Comparison of ENCODE assay signal across 8 cellular contexts in genomic region chr2:240565267-240566202, GRCh38. TPM values are rescaled to one million over a fixed set of nuclear protein-coding genes. Genes with fewer than 3 reads are reported as not detected.
DNase-seq lines count a peak whose midpoint lies in the region; ATAC-seq, FAIRE-seq and TF ChIP-seq lines count a peak whose summit lies in the region.

No MANE protein-coding gene starts in this region.

- H3K4me2 ChIP-seq in Loucy (ENCODE audit: low read depth, low read length, poor library complexity, severe bottlenecking) = peak overlapping the region; percentile 96

- H3K9me2 ChIP-seq in Loucy (replicated peaks; ENCODE audit: low read depth, low read length) = no peaks in the 10 kb centered on the region

- intact Hi-C loops in lower lobe of right lung (cut with DNase I) = no loop called here

- H3K27ac ChIP-seq in WERI-Rb-1 (peak overlapping the region; percentile 85), lower lobe of right lung (peak overlapping the region; percentile 91)

- H3F3A ChIP-seq in Loucy (ENCODE audit: low read depth) = no peaks in the 10 kb centered on the region

- H3K27me3 ChIP-seq in Loucy (ENCODE audit: insufficient read depth, low read length, poor library complexity, severe bottlenecking) (no peaks in the 10 kb centered on the region), WERI-Rb-1 (ENCODE audit: insufficient read depth, low read depth, severe bottlenecking) (no peaks in the 10 kb centered on the region), bronchial epithelial cell (ENCODE audit: control insufficient read depth, insufficient read depth, low read length) (no peaks in the 10 kb centered on the region), lower lobe of right lung (ENCODE audit: low read depth) (no peaks in the 10 kb centered on the region)

- peak overlapping the region; percentile 85 for H3K9ac ChIP-seq in Loucy (ENCODE audit: low read depth, low read length, poor library complexity, severe bottlenecking)

- DNase-seq in ELR (ENCODE audit: low read depth) = peak; percentile 85
- DNase-seq in WERI-Rb-1 = peak; percentile 83
- DNase-seq in bronchial epithelial cell (ENCODE audit: low read depth) = peak; percentile 80
- DNase-seq in lower lobe of right lung = peak; percentile 96
- DNase-seq in stimulated activated CD8-positive, alpha-beta memory T cell treated with anti-CD3 and anti-CD28 coated beads, Interleukin-15, amount 100 ng/mL, for 1 hour (ENCODE audit: low read depth) = peak; percentile 80
- no peak for DNase-seq in NCI-H2171 treated with DMSO at 0.1 percent for 48 hours (lab: John Stamatoyannopoulos, UW)

- peaks cover 62% of the 10 kb centered on the region for H3K4me1 ChIP-seq in Loucy (ENCODE audit: insufficient read depth, low read length, poor library complexity, severe bottlenecking)
- peaks cover 75% of the 10 kb centered on the region for H3K4me1 ChIP-seq in lower lobe of right lung

- ATAC-seq in GM21786 (IDR thresholded peaks at IDR 0.05; ENCODE audit: unreplicated experiment) = peak; percentile 37
- peak; percentile 78 to 79 for ATAC-seq in lower lobe of right lung

- no peak for FAIRE-seq in bronchial epithelial cell (lab: Jason Lieb, UNC)

- peaks cover 60% of the 10 kb centered on the region for H3K79me2 ChIP-seq in Loucy (ENCODE audit: insufficient read depth, low read length)

- peaks cover 16% of the 10 kb centered on the region for H4K20me1 ChIP-seq in Loucy (ENCODE audit: insufficient read depth, low read length, poor library complexity, severe bottlenecking)

- peak overlapping the region; percentile 39; the same call in 1 of the 2 replicates for H2AFZ ChIP-seq in Loucy (ENCODE audit: low read length)

- H3K9me3 ChIP-seq in Loucy (ENCODE audit: insufficient read depth, low read depth, low read length) (no peaks in the 10 kb centered on the region), WERI-Rb-1 (ENCODE audit: severe bottlenecking) (no peaks in the 10 kb centered on the region), lower lobe of right lung (no peaks in the 10 kb centered on the region)

- H3K4me3 ChIP-seq in Loucy (ENCODE audit: low read length, poor library complexity, severe bottlenecking) (peak overlapping the region; percentile 72), WERI-Rb-1 (ENCODE audit: low read depth, low read length) (peak overlapping the region; percentile 43), bronchial epithelial cell (ENCODE audit: low read depth, low read length) (no peak overlapping the region), lower lobe of right lung (peak overlapping the region; percentile 85)

- TF ChIP-seq CTCF in Loucy (conservative IDR thresholded peaks at IDR 0.05; ENCODE audit: low read length) = no peak
- no peak for TF ChIP-seq CTCF in WERI-Rb-1 (IDR thresholded peaks at IDR 0.05; ENCODE audit: low read depth, low read length)
- TF ChIP-seq CTCF in bronchial epithelial cell (IDR thresholded peaks at IDR 0.05; ENCODE audit: insufficient read depth, low read length, severe bottlenecking) = no peak
- no peak for TF ChIP-seq CTCF in lower lobe of right lung (IDR thresholded peaks at IDR 0.05)

- peaks cover 4% of the 10 kb centered on the region; the same call in 1 of the 2 replicates for H3K36me3 ChIP-seq in Loucy (ENCODE audit: insufficient read depth, low read length)
- peaks cover 17% of the 10 kb centered on the region for H3K36me3 ChIP-seq in WERI-Rb-1
- no peaks in the 10 kb centered on the region for H3K36me3 ChIP-seq in bronchial epithelial cell (ENCODE audit: control insufficient read depth, insufficient read depth, low read length)
- H3K36me3 ChIP-seq in lower lobe of right lung = peaks cover 9% of the 10 kb centered on the region

RNA-seq across cellular contexts. Expression of gene RNPEPL1, which starts 2.7 kb away (rescaled TPM):
- total RNA-seq in bronchial epithelial cell (10.8 and 12.3 TPM in 2 replicates), lower lobe of right lung (102 TPM)

RNA-seq across cellular contexts. Expression of gene DUSP28, which starts 5.4 kb away (rescaled TPM):
- total RNA-seq in bronchial epithelial cell (1.9 and 2.1 TPM in 2 replicates), lower lobe of right lung (5.7 TPM)

RNA-seq across cellular contexts. Expression of gene ANKMY1, which starts 7.7 kb away (rescaled TPM):
- total RNA-seq in bronchial epithelial cell = 10.8 and 15.8 TPM in 2 replicates
- total RNA-seq in lower lobe of right lung = 29.3 TPM

RNA-seq across cellular contexts. Expression of gene CAPN10, which starts 21.0 kb away (rescaled TPM):
- total RNA-seq in bronchial epithelial cell = 13.4 and 22.4 TPM in 2 replicates
- total RNA-seq in lower lobe of right lung = 37.2 TPM

RNA-seq across cellular contexts. Expression of gene GPR35, which starts 59.7 kb away (rescaled TPM):
- total RNA-seq in bronchial epithelial cell (0.26 and 0.38 TPM in 2 replicates), lower lobe of right lung (4.7 TPM)
